ENCODE assay signal across 27 cellular contexts in the genomic region with DNA sequence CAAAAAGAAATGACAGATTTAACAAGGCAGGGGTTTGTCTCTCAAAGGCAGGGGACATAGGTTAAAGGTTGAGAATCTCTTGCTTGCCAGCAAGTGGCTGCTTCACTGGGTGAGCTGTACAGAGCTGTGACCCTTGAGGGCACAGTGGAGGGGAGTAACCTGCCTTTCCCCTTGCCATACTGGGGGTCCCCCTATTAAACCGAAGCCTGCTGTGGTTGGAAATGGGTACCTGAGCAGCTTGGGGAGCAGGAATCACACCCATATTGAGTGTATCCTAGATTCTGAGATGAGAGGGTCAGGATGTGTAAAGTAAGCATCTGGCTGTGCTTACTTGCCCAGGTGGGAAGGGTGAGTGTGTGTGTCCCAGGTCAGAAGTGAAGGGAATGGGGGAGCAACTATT. TPM values are rescaled to one million over a fixed set of nuclear protein-coding genes. Genes with fewer than 3 reads are reported as not detected.
DNase-seq lines count a peak whose midpoint lies in the region; ATAC-seq and TF ChIP-seq lines count a peak whose summit lies in the region.
"Had no signal": no experiment of that assay in that cellular context is flagged by ENCODE, and none has a peak within 500 bp of the region (broad histone marks: within the 10 kb centered on the region; RNA-seq: fewer than 3 reads in every experiment).

No MANE protein-coding gene starts in this region.

- peaks cover 20% of the 10 kb centered on the region for H3K36me3 ChIP-seq in CD8-positive, alpha-beta T cell (ENCODE audit: insufficient read depth, low read length)
- H3K36me3 ChIP-seq in effector memory CD4-positive, alpha-beta T cell (ENCODE audit: control insufficient read depth, insufficient read depth, low read length), result peaks cover 43% of the 10 kb centered on the region
- H3K36me3 ChIP-seq: breast epithelium had no signal

- no peaks in the 10 kb centered on the region for H3K9me3 Mint-ChIP-seq in activated CD4-positive, alpha-beta memory T cell treated with anti-CD3 and anti-CD28 coated beads for 36 hours
- H3K9me3 Mint-ChIP-seq in activated CD4-positive, alpha-beta memory T cell treated with anti-CD3 and anti-CD28 coated beads, Interleukin-2, amount 10 ng/mL, durations not matched to agents 7 days and 5 days, result no peaks in the 10 kb centered on the region
- H3K9me3 Mint-ChIP-seq in CD8-positive, alpha-beta T cell, result no peaks in the 10 kb centered on the region
- no peaks in the 10 kb centered on the region for H3K9me3 Mint-ChIP-seq in chondrocyte (ENCODE audit: low read depth)
- H3K9me3 Mint-ChIP-seq in nephron, result no peaks in the 10 kb centered on the region
- H3K9me3 Mint-ChIP-seq: activated CD4-positive, alpha-beta T cell treated with anti-CD3 and anti-CD28 coated beads, Interleukin-2, amount 10 ng/mL, durations not matched to agents 24 days and 14 days had no signal

- POLR2A ChIA-PET in activated CD4-positive, alpha-beta memory T cell treated with anti-CD3 and anti-CD28 coated beads for 36 hours (lab: Charles Lee), result no interaction called here
- POLR2A ChIA-PET in activated CD4-positive, alpha-beta memory T cell treated with anti-CD3 and anti-CD28 coated beads, Interleukin-2, amount 10 ng/mL, durations not matched to agents 7 days and 5 days (lab: Charles Lee), result interaction anchor here (1.3 kb wide), 1 partner anchor 85 kb away, joined by 3 read pairs; no protein-coding TSS in a partner anchor
- POLR2A ChIA-PET in CD8-positive, alpha-beta T cell (lab: Charles Lee), result no interaction called here

- no peak for ATAC-seq in CD8-positive, alpha-beta T cell
- no peak for ATAC-seq in GM21619 (IDR thresholded peaks at IDR 0.05; ENCODE audit: unreplicated experiment)
- ATAC-seq: esophagus mucosa had no signal

- intact Hi-C loops in activated CD4-positive, alpha-beta memory T cell treated with anti-CD3 and anti-CD28 coated beads for 36 hours (cut with micrococcal nuclease), result no loop called here
- intact Hi-C loops in CD8-positive, alpha-beta T cell (cut with DNase I, micrococcal nuclease), result no loop called here

- H3K27ac Mint-ChIP-seq in activated CD4-positive, alpha-beta memory T cell treated with anti-CD3 and anti-CD28 coated beads for 36 hours, result peak overlapping the region; percentile 46
- H3K27ac Mint-ChIP-seq in activated CD4-positive, alpha-beta memory T cell treated with anti-CD3 and anti-CD28 coated beads, Interleukin-2, amount 10 ng/mL, durations not matched to agents 7 days and 5 days, result no peak overlapping the region
- H3K27ac Mint-ChIP-seq in CD8-positive, alpha-beta T cell, result peak overlapping the region; percentile 45
- peak overlapping the region; percentile 53 for H3K27ac Mint-ChIP-seq in chondrocyte (ENCODE audit: unreplicated experiment)
- peak overlapping the region; percentile 91 to 96 (median 93) for H3K27ac Mint-ChIP-seq in nephron

- no peak for TF ChIP-seq CTCF in CD8-positive, alpha-beta T cell (IDR thresholded peaks at IDR 0.05)
- TF ChIP-seq CTCF in chondrocyte (IDR thresholded peaks at IDR 0.05) (no peak), nephron (IDR thresholded peaks at IDR 0.05; ENCODE audit: unreplicated experiment in 3 of 3) (no peak)

- CTCF ChIA-PET in activated CD4-positive, alpha-beta memory T cell treated with anti-CD3 and anti-CD28 coated beads for 36 hours (lab: Charles Lee), result interaction anchor here (0.6 to 1.4 kb wide), 2 partner anchors 88 to 318 kb away, joined by 3 to 4 read pairs; no protein-coding TSS in a partner anchor
- CTCF ChIA-PET in activated CD4-positive, alpha-beta memory T cell treated with anti-CD3 and anti-CD28 coated beads, Interleukin-2, amount 10 ng/mL, durations not matched to agents 7 days and 5 days (lab: Charles Lee), result no interaction called here
- CTCF ChIA-PET in CD8-positive, alpha-beta T cell (lab: Charles Lee), result interaction anchor here (2.2 kb wide), 1 partner anchor 21 kb away, joined by 9 read pairs; no protein-coding TSS in a partner anchor

- peaks cover 2% of the 10 kb centered on the region for H3K4me1 ChIP-seq in CD8-positive, alpha-beta T cell (ENCODE audit: insufficient read depth, low read length)
- H3K4me1 ChIP-seq in effector memory CD4-positive, alpha-beta T cell (ENCODE audit: control insufficient read depth, insufficient read depth, low read length, poor library complexity, severe bottlenecking), result no peaks in the 10 kb centered on the region

- no peaks in the 10 kb centered on the region for H3K9me3 ChIP-seq in CD8-positive, alpha-beta T cell (ENCODE audit: low read length)
- H3K9me3 ChIP-seq in effector memory CD4-positive, alpha-beta T cell (ENCODE audit: control insufficient read depth, low read length), result no peaks in the 10 kb centered on the region
- H3K9me3 ChIP-seq: breast epithelium, heart left ventricle, stomach, tibial artery had no signal

- peaks cover 20% of the 10 kb centered on the region for H3K36me3 Mint-ChIP-seq in activated CD4-positive, alpha-beta memory T cell treated with anti-CD3 and anti-CD28 coated beads for 36 hours
- peaks cover 56% of the 10 kb centered on the region for H3K36me3 Mint-ChIP-seq in activated CD4-positive, alpha-beta memory T cell treated with anti-CD3 and anti-CD28 coated beads, Interleukin-2, amount 10 ng/mL, durations not matched to agents 7 days and 5 days (ENCODE audit: low read depth)
- peaks cover 64% of the 10 kb centered on the region for H3K36me3 Mint-ChIP-seq in CD8-positive, alpha-beta T cell
- H3K36me3 Mint-ChIP-seq in chondrocyte (ENCODE audit: low read depth) (peaks cover 10% of the 10 kb centered on the region), nephron (ENCODE audit: low read depth) (peaks cover 22% of the 10 kb centered on the region)

- H3K27ac ChIP-seq in CD8-positive, alpha-beta T cell (ENCODE audit: low read depth, low read length), result no peak overlapping the region
- H3K27ac ChIP-seq in effector memory CD4-positive, alpha-beta T cell (ENCODE audit: insufficient read depth, low read length, poor library complexity, severe bottlenecking), result no peak overlapping the region
- H3K27ac ChIP-seq: breast epithelium, GM23248, heart left ventricle, tibial artery had no signal

- H3K4me1 Mint-ChIP-seq in activated CD4-positive, alpha-beta memory T cell treated with anti-CD3 and anti-CD28 coated beads for 36 hours (ENCODE audit: low read depth), result peaks cover 6% of the 10 kb centered on the region
- peaks cover 10% of the 10 kb centered on the region for H3K4me1 Mint-ChIP-seq in activated CD4-positive, alpha-beta memory T cell treated with anti-CD3 and anti-CD28 coated beads, Interleukin-2, amount 10 ng/mL, durations not matched to agents 7 days and 5 days
- peaks cover 39% of the 10 kb centered on the region for H3K4me1 Mint-ChIP-seq in CD8-positive, alpha-beta T cell (ENCODE audit: low read depth)
- peaks cover 44% of the 10 kb centered on the region for H3K4me1 Mint-ChIP-seq in chondrocyte (ENCODE audit: low read depth)
- peaks cover 75% of the 10 kb centered on the region for H3K4me1 Mint-ChIP-seq in nephron

- peak; percentile 5 for DNase-seq in activated CD4-positive, alpha-beta memory T cell treated with anti-CD3 and anti-CD28 coated beads for 36 hours
- DNase-seq in activated CD4-positive, alpha-beta memory T cell treated with anti-CD3 and anti-CD28 coated beads, Interleukin-2, amount 10 ng/mL, durations not matched to agents 7 days and 5 days, result no peak
- no peak for DNase-seq in CD8-positive, alpha-beta T cell
- no peak for DNase-seq in chondrocyte (ENCODE audit: low spot score)
- no peak for DNase-seq in effector memory CD4-positive, alpha-beta T cell
- DNase-seq in stimulated activated CD4-positive, alpha-beta T cell treated with anti-CD3 and anti-CD28 coated beads, Interleukin-4, amount 100 ng/mL, for 24 hours, result no peak
- DNase-seq: 8988T; activated CD4-positive, alpha-beta T cell treated with anti-CD3 and anti-CD28 coated beads, Interleukin-2, amount 10 ng/mL, durations not matched to agents 24 days and 14 days; activated effector memory CD4-positive, alpha-beta T cell treated with anti-CD3 and anti-CD28 coated beads, Interleukin-2, amount 50 U/mL, for 16 hours; amygdala; DMS153; heart left ventricle; Kasumi-1; kidney glomerular epithelial cell; MV-4-11; NCI-H1436 treated with DMSO at 0.1 percent for 48 hours; NCI-H524 treated with DMSO at 0.1 percent for 48 hours; PC-3; Right ventricle myocardium superior; stomach; tibial artery had no signal

- H3K27me3 Mint-ChIP-seq in activated CD4-positive, alpha-beta memory T cell treated with anti-CD3 and anti-CD28 coated beads for 36 hours, result no peaks in the 10 kb centered on the region
- no peaks in the 10 kb centered on the region for H3K27me3 Mint-ChIP-seq in activated CD4-positive, alpha-beta memory T cell treated with anti-CD3 and anti-CD28 coated beads, Interleukin-2, amount 10 ng/mL, durations not matched to agents 7 days and 5 days
- no peaks in the 10 kb centered on the region for H3K27me3 Mint-ChIP-seq in CD8-positive, alpha-beta T cell (ENCODE audit: low read depth)
- no peaks in the 10 kb centered on the region for H3K27me3 Mint-ChIP-seq in chondrocyte (ENCODE audit: low read depth)
- H3K27me3 Mint-ChIP-seq in nephron (ENCODE audit: low read depth), result no peaks in the 10 kb centered on the region
- H3K27me3 Mint-ChIP-seq: activated CD4-positive, alpha-beta T cell treated with anti-CD3 and anti-CD28 coated beads, Interleukin-2, amount 10 ng/mL, durations not matched to agents 24 days and 14 days had no signal

- H3K27me3 ChIP-seq in CD8-positive, alpha-beta T cell (ENCODE audit: insufficient read depth, low read length), result no peaks in the 10 kb centered on the region
- no peaks in the 10 kb centered on the region for H3K27me3 ChIP-seq in effector memory CD4-positive, alpha-beta T cell (replicated peaks; ENCODE audit: control insufficient read depth, insufficient read depth, low read length, poor library complexity, severe bottlenecking)
- H3K27me3 ChIP-seq: breast epithelium, heart left ventricle, stomach, tibial artery had no signal

- no peak overlapping the region for H3K4me3 Mint-ChIP-seq in activated CD4-positive, alpha-beta memory T cell treated with anti-CD3 and anti-CD28 coated beads for 36 hours
- no peak overlapping the region for H3K4me3 Mint-ChIP-seq in activated CD4-positive, alpha-beta memory T cell treated with anti-CD3 and anti-CD28 coated beads, Interleukin-2, amount 10 ng/mL, durations not matched to agents 7 days and 5 days
- H3K4me3 Mint-ChIP-seq in CD8-positive, alpha-beta T cell, result no peak overlapping the region
- H3K4me3 Mint-ChIP-seq in chondrocyte (ENCODE audit: unreplicated experiment), result no peak overlapping the region
- peak overlapping the region in 2 of 3 experiments; percentile 13 to 40 for H3K4me3 Mint-ChIP-seq in nephron
- H3K4me3 Mint-ChIP-seq: activated CD4-positive, alpha-beta T cell treated with anti-CD3 and anti-CD28 coated beads, Interleukin-2, amount 10 ng/mL, durations not matched to agents 24 days and 14 days had no signal

- H3K4me3 ChIP-seq in CD8-positive, alpha-beta T cell (ENCODE audit: low read depth, low read length), result no peak overlapping the region
- no peak overlapping the region for H3K4me3 ChIP-seq in effector memory CD4-positive, alpha-beta T cell (ENCODE audit: insufficient read depth, low read depth, low read length, poor library complexity, severe bottlenecking)
- H3K4me3 ChIP-seq: breast epithelium, GM23248, heart left ventricle, lung, stomach, tibial artery had no signal

RNA-seq across cellular contexts. Expression of a gene that starts 31.8 kb away (rescaled TPM):
- not detected for total RNA-seq in activated CD4-positive, alpha-beta memory T cell treated with anti-CD3 and anti-CD28 coated beads for 36 hours
- not detected for total RNA-seq in activated CD4-positive, alpha-beta memory T cell treated with anti-CD3 and anti-CD28 coated beads, Interleukin-2, amount 10 ng/mL, durations not matched to agents 7 days and 5 days
- total RNA-seq in CD8-positive, alpha-beta T cell, result not detected
- total RNA-seq in chondrocyte, result 0.05 to 0.46 TPM (median 0.08 TPM) in 3 replicates
- total RNA-seq: activated CD4-positive, alpha-beta T cell treated with anti-CD3 and anti-CD28 coated beads, Interleukin-2, amount 10 ng/mL, durations not matched to agents 24 days and 14 days; Right ventricle myocardium superior had no signal

RNA-seq across cellular contexts. Expression of a gene that starts 58.6 kb away (rescaled TPM):
- total RNA-seq in activated CD4-positive, alpha-beta memory T cell treated with anti-CD3 and anti-CD28 coated beads for 36 hours, result 100 to 1,000 TPM; 310 to 314 TPM
- total RNA-seq in activated CD4-positive, alpha-beta memory T cell treated with anti-CD3 and anti-CD28 coated beads, Interleukin-2, amount 10 ng/mL, durations not matched to agents 7 days and 5 days, result 100 to 1,000 TPM; 377 to 388 TPM
- total RNA-seq in CD8-positive, alpha-beta T cell, result 100 to 1,000 TPM; 327 to 377 TPM
- 250 to 272 TPM (median 259 TPM) in 3 replicates for total RNA-seq in chondrocyte

Comparison
In these comparisons a context has a peak if more than half of its experiments do, and no peak if none do; other contexts are left out.
1. H3K4me3 Mint-ChIP-seq: peak in nephron (2 of 3); none in activated CD4-positive, alpha-beta memory T cell treated with anti-CD3 and anti-CD28 coated beads for 36 hours (single experiment), activated CD4-positive, alpha-beta memory T cell treated with anti-CD3 and anti-CD28 coated beads, Interleukin-2, amount 10 ng/mL, durations not matched to agents 7 days and 5 days (single experiment), CD8-positive, alpha-beta T cell (single experiment) and chondrocyte (single experiment).